Comparison of ENCODE assay signal across 8 cellular contexts in genomic region chr14:98816195-98816594, GRCh38.
"Had no signal": no experiment of that assay in that cellular context is flagged by ENCODE, and none has a peak within 500 bp of the region (broad histone marks: within the 10 kb centered on the region; RNA-seq: fewer than 3 reads in every experiment).

No MANE protein-coding gene starts in this region.

- H3K4me3 Mint-ChIP-seq: GM23338, HFFc6, IgD-negative memory B cell had no signal

- H3K4me3 ChIP-seq: GM23338 had no signal

- H3K27ac Mint-ChIP-seq: GM23338, HFFc6, IgD-negative memory B cell had no signal

- H3K27ac ChIP-seq: KMS-11 had no signal

- H3K9ac ChIP-seq: KMS-11 had no signal

- H3K36me3 Mint-ChIP-seq: IgD-negative memory B cell had no signal

- ATAC-seq: GM23338 had no signal

- DNase-seq: H7, HCEC 1CT, HFFc6, Karpas-422, KBM-7 had no signal

- H3K4me2 ChIP-seq: GM23338, KMS-11 had no signal

- H3K4me1 Mint-ChIP-seq: IgD-negative memory B cell had no signal

- H3K27me3 Mint-ChIP-seq: IgD-negative memory B cell had no signal
